In genomic region chr5:36876965-36877666, GRCh38 we compare ENCODE assay signal across 8 cellular contexts. TPM values are rescaled to one million over a fixed set of nuclear protein-coding genes. Genes with fewer than 3 reads are reported as not detected.
DNase-seq lines count a peak whose midpoint lies in the region; ATAC-seq, FAIRE-seq and TF ChIP-seq lines count a peak whose summit lies in the region.

No MANE protein-coding gene starts in this region.

- H4K91ac ChIP-seq in H9 (ENCODE audit: insufficient read length, low read depth, low read length), result no peak overlapping the region

- H2BK20ac ChIP-seq in H9 (ENCODE audit: low read depth, low read length, poor library complexity, severe bottlenecking), result no peak overlapping the region

- POLR2A ChIA-PET in T-cell (lab: Charles Lee), result interaction anchor here in 1 of 2 donors (0.6 to 0.8 kb wide), 4 partner anchors 44 to 494 kb away, joined by 3 read pairs; partner anchors contain the start of gene NUP155

- H3K4me3 Mint-ChIP-seq in H9, result peak overlapping the region; percentile 88 to 99
- peak overlapping the region; percentile 82 to 92 (median 88) for H3K4me3 Mint-ChIP-seq in T-cell
- H3K4me3 Mint-ChIP-seq in astrocyte (ENCODE audit: unreplicated experiment), result peak overlapping the region; percentile 94

- H4K8ac ChIP-seq in H9 (replicated peaks; ENCODE audit: insufficient read length, low read depth, low read length), result no peak overlapping the region

- H3K18ac ChIP-seq in H9 (ENCODE audit: insufficient read length, low read depth, low read length), result peak overlapping the region; percentile 56

- TF ChIP-seq CTCF in H9 (conservative IDR thresholded peaks at IDR 0.05), result no peak
- no peak for TF ChIP-seq CTCF in astrocyte (IDR thresholded peaks at IDR 0.05; ENCODE audit: insufficient read depth, low read depth, low read length)
- TF ChIP-seq CTCF in D721Med (IDR thresholded peaks at IDR 0.05; ENCODE audit: insufficient read depth, missing control alignments), result no peak

- CTCF ChIA-PET in T-cell (lab: Charles Lee), result interaction anchor here (0.6 to 1.4 kb wide), 2 partner anchors 9 to 455 kb away, joined by 3 read pairs; no protein-coding TSS in a partner anchor

- no peaks in the 10 kb centered on the region for H3K79me1 ChIP-seq in H9 (ENCODE audit: insufficient read depth, low read depth, low read length, poor library complexity, severe bottlenecking)

- no peak overlapping the region for H4K5ac ChIP-seq in H9 (ENCODE audit: insufficient read length, low read depth, low read length)

- no peak overlapping the region for H3T11ph ChIP-seq in H9 (ENCODE audit: low read length)

- no peaks in the 10 kb centered on the region for H3K27me3 ChIP-seq in H9 (ENCODE audit: insufficient read depth, low read length)
- H3K27me3 ChIP-seq in astrocyte (ENCODE audit: insufficient read depth, low read length), result no peaks in the 10 kb centered on the region

- H3K4me1 Mint-ChIP-seq in H9, result peaks cover 46 to 47% of the 10 kb centered on the region in 2 experiments
- peaks cover 56 to 69% (median 61%) of the 10 kb centered on the region in 3 donors for H3K4me1 Mint-ChIP-seq in T-cell
- H3K4me1 Mint-ChIP-seq in astrocyte (ENCODE audit: low read depth, unreplicated experiment), result peaks cover 18% of the 10 kb centered on the region

- FAIRE-seq in astrocyte (lab: Jason Lieb, UNC) (no peak), D721Med (lab: Jason Lieb, UNC) (no peak)

- H3K79me2 ChIP-seq in H9 (ENCODE audit: insufficient read depth, low read length) (peaks cover 28% of the 10 kb centered on the region; the same call in 1 of the 2 replicates), astrocyte (ENCODE audit: insufficient read depth, low read length) (peaks cover 96% of the 10 kb centered on the region)

- DNase-seq in DMS53 treated with DMSO at 0.1 percent for 48 hours (lab: John Stamatoyannopoulos, UW; ENCODE audit: unreplicated experiment), result peak; percentile 15
- peak; percentile 55 for DNase-seq in H9
- DNase-seq in MV-4-11 (lab: John Stamatoyannopoulos, UW), result peak; percentile 40
- DNase-seq in T-cell, result peak in 31 of 34 experiments; percentile 20 to 67 (median 48)
- peak; percentile 59 for DNase-seq in astrocyte (ENCODE audit: low read depth)
- peak in 49 of 51 donors; percentile 38 to 90 (median 67) for DNase-seq in hypothalamus (lab: John Stamatoyannopoulos, UW)
- peak; percentile 77 for DNase-seq in sciatic nerve (ENCODE audit: low spot score)
- no peak for DNase-seq in D721Med (ENCODE audit: insufficient read length, low spot score)

- H3K9me3 ChIP-seq in H9 (ENCODE audit: control insufficient read depth, low read depth, low read length), result no peaks in the 10 kb centered on the region
- no peaks in the 10 kb centered on the region for H3K9me3 ChIP-seq in astrocyte (ENCODE audit: insufficient read depth, low read depth, low read length)

- H3K23me2 ChIP-seq in H9 (ENCODE audit: insufficient read length, low read depth, low read length, poor library complexity, severe bottlenecking), result peaks cover 15% of the 10 kb centered on the region

- no peak overlapping the region for H3K56ac ChIP-seq in H9 (ENCODE audit: insufficient read length, low read depth, low read length)

- no peak overlapping the region for H3K23ac ChIP-seq in H9 (ENCODE audit: insufficient read length, low read depth, low read length)

- H3K27me3 Mint-ChIP-seq in H9 (ENCODE audit: low read depth) (no peaks in the 10 kb centered on the region), T-cell (no peaks in the 10 kb centered on the region), astrocyte (ENCODE audit: low read depth, unreplicated experiment) (no peaks in the 10 kb centered on the region)

- no peak overlapping the region for H2BK15ac ChIP-seq in H9 (ENCODE audit: low read depth, low read length)

- H3K36me3 Mint-ChIP-seq in H9 (ENCODE audit: insufficient read depth in 1 of 3, low read depth in 3 of 3) (peaks cover 0 to 5% (median 1%) of the 10 kb centered on the region in 3 experiments; a peak in 4 of 7 replicates), T-cell (no peaks in the 10 kb centered on the region), astrocyte (ENCODE audit: low read depth, unreplicated experiment) (no peaks in the 10 kb centered on the region)

- peak overlapping the region; percentile 92 to 99 (median 97) for H3K27ac Mint-ChIP-seq in H9
- peak overlapping the region; percentile 94 to 97 for H3K27ac Mint-ChIP-seq in T-cell
- H3K27ac Mint-ChIP-seq in astrocyte (ENCODE audit: unreplicated experiment), result peak overlapping the region; percentile 97

- peak overlapping the region; percentile 44 for H3K14ac ChIP-seq in H9 (ENCODE audit: insufficient read depth, low read length)

- peak overlapping the region; percentile 56 for H2BK120ac ChIP-seq in H9 (ENCODE audit: low read depth, low read length, poor library complexity, severe bottlenecking)

- H3K4me1 ChIP-seq in H9 (ENCODE audit: insufficient read depth, low read length) (no peaks in the 10 kb centered on the region), astrocyte (ENCODE audit: insufficient read depth, low read length) (peaks cover 9% of the 10 kb centered on the region)

- H2BK12ac ChIP-seq in H9 (ENCODE audit: insufficient read length, low read depth, low read length), result no peak overlapping the region

- intact Hi-C loops in sciatic nerve (cut with DNase I), result no loop called here

- H3K9me3 Mint-ChIP-seq in H9 (no peaks in the 10 kb centered on the region), T-cell (no peaks in the 10 kb centered on the region), astrocyte (ENCODE audit: unreplicated experiment) (no peaks in the 10 kb centered on the region)

- H3K27ac ChIP-seq in H9 (ENCODE audit: insufficient read length, low read depth, low read length) (peak overlapping the region; percentile 20), astrocyte (ENCODE audit: low read depth, low read length) (peak overlapping the region; percentile 93)

- peak overlapping the region; percentile 91 for H3K9ac ChIP-seq in H9 (ENCODE audit: extremely low read depth, insufficient read length, low read length)
- peak overlapping the region; percentile 98 for H3K9ac ChIP-seq in astrocyte (ENCODE audit: low read length)

- H2AK5ac ChIP-seq in H9 (ENCODE audit: insufficient read length, low read length), result no peak overlapping the region

- H2AFZ ChIP-seq in H9 (ENCODE audit: low read length) (no peak overlapping the region), astrocyte (ENCODE audit: low read depth, low read length) (peak overlapping the region; percentile 66)

- no peaks in the 10 kb centered on the region for H3K36me3 ChIP-seq in astrocyte (ENCODE audit: insufficient read depth, low read length)

- H3K4me3 ChIP-seq in astrocyte (ENCODE audit: insufficient read depth, low read depth, low read length), result peak overlapping the region; percentile 93

- no peak overlapping the region; the same call in 1 of the 2 replicates for H3K4ac ChIP-seq in H9 (ENCODE audit: low read depth, low read length)

- peak overlapping the region; percentile 93 for H3K4me2 ChIP-seq in H9 (ENCODE audit: insufficient read depth, insufficient read length, low read length)
- H3K4me2 ChIP-seq in astrocyte (ENCODE audit: low read length), result peak overlapping the region; percentile 85

- no CpG with 5 or more reads among the region's 57 CpGs for WGBS in H9 (ENCODE audit: extremely low coverage, insufficient read length, low lambda C conversion rate)

- H4K20me1 ChIP-seq in H9 (ENCODE audit: control insufficient read depth, insufficient read depth, insufficient read length) (no peaks in the 10 kb centered on the region), astrocyte (ENCODE audit: insufficient read depth, low read length) (peaks cover 66% of the 10 kb centered on the region)

- H2BK5ac ChIP-seq in H9 (ENCODE audit: insufficient read length, low read length), result no peak overlapping the region

- ATAC-seq in T-cell (replicated peaks in 1 of 4) (peak; percentile 28 to 40 (median 35)), sciatic nerve (peak; percentile 77)

RNA-seq across cellular contexts. Expression of gene NIPBL, which starts 0.5 kb away (rescaled TPM):
- total RNA-seq in H9 (2021) (56.0 and 61.3 TPM in 2 replicates), T-cell (100 to 1,000 TPM in 2 of 5 donors, 10 to 100 TPM in 3; 87.5 to 133 (median 93.6) TPM), astrocyte (38.4 and 45.3 TPM in 2 replicates), sciatic nerve (97.0 TPM)
